Comparison of ENCODE assay signal across 6 cellular contexts in genomic region chr5:176389769-176390123, GRCh38. TPM values are rescaled to one million over a fixed set of nuclear protein-coding genes. Genes with fewer than 3 reads are reported as not detected.
DNase-seq lines count a peak whose midpoint lies in the region; ATAC-seq and TF ChIP-seq lines count a peak whose summit lies in the region.
"Not testable (repeated sequence)": the region's sequence is repeated elsewhere in the genome, so short reads cannot be mapped to it uniquely, and the experiment has no call there.

No MANE protein-coding gene starts in this region.

- H3K27ac ChIP-seq in endodermal cell (ENCODE audit: low read depth, low read length) = not testable (repeated sequence)
- H3K27ac ChIP-seq in lung (ENCODE audit: low read depth in 1 of 2, low read length in 1 of 2) = peak overlapping the region; percentile 65 to 95

- H3K9me3 Mint-ChIP-seq in activated T-helper 17 cell treated with anti-CD3 and anti-CD28 coated beads, Interleukin-2, amount 50 U/mL, for 72 hours; endodermal cell: not testable (repeated sequence)

- H3K4me3 Mint-ChIP-seq in activated T-helper 17 cell treated with anti-CD3 and anti-CD28 coated beads, Interleukin-2, amount 50 U/mL, for 72 hours = peak overlapping the region; percentile 98
- peak overlapping the region; percentile 87 for H3K4me3 Mint-ChIP-seq in endodermal cell

- H3K27ac Mint-ChIP-seq in activated T-helper 17 cell treated with anti-CD3 and anti-CD28 coated beads, Interleukin-2, amount 50 U/mL, for 72 hours = peak overlapping the region; percentile 99
- H3K27ac Mint-ChIP-seq in endodermal cell = peak overlapping the region; percentile 100

- peaks cover 55% of the 10 kb centered on the region for H3K36me3 ChIP-seq in endodermal cell (ENCODE audit: control insufficient read depth, insufficient read depth, low read length)
- H3K36me3 ChIP-seq in lung (ENCODE audit: control insufficient read depth in 2 of 2, insufficient read depth in 2 of 2, low read length in 2 of 2) = peaks cover 11 to 28% of the 10 kb centered on the region in 2 donors
- peaks cover 55% of the 10 kb centered on the region for H3K36me3 ChIP-seq in skeletal muscle satellite cell (ENCODE audit: insufficient read depth, low read length)

- DNase-seq in AG10803 (ENCODE audit: low read depth); LNCaP clone FGC (ENCODE audit: low read depth); endodermal cell; lung (ENCODE audit: low spot score): not testable (repeated sequence)

- H3K4me3 ChIP-seq in AG10803 (ENCODE audit: low read length) (peak overlapping the region; percentile 97), LNCaP clone FGC (ENCODE audit: low read depth, low read length) (peak overlapping the region; percentile 94), endodermal cell (ENCODE audit: low read length) (peak overlapping the region; percentile 99), skeletal muscle satellite cell (ENCODE audit: low read length) (peak overlapping the region; percentile 93)
- not testable (repeated sequence) for H3K4me3 ChIP-seq in lung

- H3K9ac ChIP-seq in endodermal cell (ENCODE audit: extremely low read depth, low read length, poor library complexity, severe bottlenecking) = peak overlapping the region; percentile 91
- peak overlapping the region; percentile 96 for H3K9ac ChIP-seq in skeletal muscle satellite cell (ENCODE audit: low read depth, low read length)

- not testable (repeated sequence) for H3K27me3 ChIP-seq in endodermal cell (ENCODE audit: control insufficient read depth, insufficient read depth, low read length, poor library complexity, severe bottlenecking); lung (ENCODE audit: control insufficient read depth, insufficient read depth); skeletal muscle satellite cell (ENCODE audit: control insufficient read depth, insufficient read depth, low read length)

- not testable (repeated sequence) for H3K27me3 Mint-ChIP-seq in activated T-helper 17 cell treated with anti-CD3 and anti-CD28 coated beads, Interleukin-2, amount 50 U/mL, for 72 hours; endodermal cell (ENCODE audit: insufficient read depth)

- peaks cover 14% of the 10 kb centered on the region for H3K4me1 Mint-ChIP-seq in activated T-helper 17 cell treated with anti-CD3 and anti-CD28 coated beads, Interleukin-2, amount 50 U/mL, for 72 hours
- H3K4me1 Mint-ChIP-seq in endodermal cell = peaks cover 12% of the 10 kb centered on the region

- ATAC-seq in activated T-helper 17 cell treated with anti-CD3 and anti-CD28 coated beads, Interleukin-2, amount 50 U/mL, for 72 hours (replicated peaks); lung (ENCODE audit: insufficient read depth, low FRiP score): not testable (repeated sequence)

- not testable (repeated sequence) for H3K4me1 ChIP-seq in endodermal cell (ENCODE audit: control insufficient read depth, insufficient read depth, low read length); lung (ENCODE audit: control insufficient read depth in 2 of 2, insufficient read depth in 2 of 2, low read length in 2 of 2)
- peaks cover 20% of the 10 kb centered on the region for H3K4me1 ChIP-seq in skeletal muscle satellite cell (ENCODE audit: control insufficient read depth, insufficient read depth, low read length)

- peaks cover 79% of the 10 kb centered on the region for H3K36me3 Mint-ChIP-seq in activated T-helper 17 cell treated with anti-CD3 and anti-CD28 coated beads, Interleukin-2, amount 50 U/mL, for 72 hours (ENCODE audit: low read depth)
- H3K36me3 Mint-ChIP-seq in endodermal cell (ENCODE audit: low read depth) = peaks cover 25% of the 10 kb centered on the region

- not testable (repeated sequence) for H3K9me3 ChIP-seq in endodermal cell (ENCODE audit: control insufficient read depth, low read length); lung (ENCODE audit: control insufficient read depth in 2 of 2, insufficient read depth in 1 of 2, low read length in 1 of 2); skeletal muscle satellite cell (replicated peaks; ENCODE audit: low read length)

- peak overlapping the region; percentile 96 for H3K4me2 ChIP-seq in skeletal muscle satellite cell (ENCODE audit: low read length)

- TF ChIP-seq CTCF in AG10803 (conservative IDR thresholded peaks at IDR 0.05; ENCODE audit: low read length); LNCaP clone FGC (IDR thresholded peaks at IDR 0.05; ENCODE audit: control insufficient read depth, extremely low read depth, insufficient read depth); endodermal cell (conservative IDR thresholded peaks at IDR 0.05); lung (IDR thresholded peaks at IDR 0.05; ENCODE audit: control extremely low read depth, extremely low read depth): not testable (repeated sequence)

- 80 to 91% methylated on average over 5 to 13 of the region's 13 CpGs for WGBS in endodermal cell (ENCODE audit: insufficient coverage in 1 of 2, insufficient read length in 1 of 2), 2 experiments
- 82 to 84% methylated on average over 13 of the region's 13 CpGs for whole genome bisulfite sequencing in lung, 2 donors

RNA-seq across cellular contexts. Expression of gene HIGD2A, which starts 1.2 kb away (rescaled TPM):
- total RNA-seq in activated T-helper 17 cell treated with anti-CD3 and anti-CD28 coated beads, Interleukin-2, amount 50 U/mL, for 72 hours = 100 to 1,000 TPM; 114 to 120 TPM
- total RNA-seq in endodermal cell = 100 to 1,000 TPM; 101 to 102 TPM
- polyA plus RNA-seq in endodermal cell (2013, experiment 1 of 2) = 139 TPM
- polyA plus RNA-seq in endodermal cell (2013, experiment 2 of 2) = 127 TPM
- 100 to 1,000 TPM in 1 of 2 donors, 10 to 100 TPM in 1; 71.2 to 101 TPM for total RNA-seq in lung
- polyA plus RNA-seq in lung = 100 to 1,000 TPM; 115 to 190 TPM
- 28.9 and 39.5 TPM in 2 replicates for total RNA-seq in skeletal muscle satellite cell (2012; rRNA removed)

RNA-seq across cellular contexts. Expression of gene NOP16, which starts 1.3 kb away (rescaled TPM):
- total RNA-seq in activated T-helper 17 cell treated with anti-CD3 and anti-CD28 coated beads, Interleukin-2, amount 50 U/mL, for 72 hours = 10 to 100 TPM; 37.6 to 99.0 TPM
- total RNA-seq in endodermal cell (10 to 100 TPM; 18.6 to 31.3 TPM), lung (10 to 100 TPM in 1 of 2 donors, 1 to 10 TPM in 1; 5.0 to 28.5 TPM)
- polyA plus RNA-seq in endodermal cell (2013, experiment 1 of 2) = 19.3 TPM
- 19.2 TPM for polyA plus RNA-seq in endodermal cell (2013, experiment 2 of 2)
- polyA plus RNA-seq in lung = 10 to 100 TPM; 44.4 to 52.1 TPM
- total RNA-seq in skeletal muscle satellite cell (2012; rRNA removed) = 26.1 and 40.6 TPM in 2 replicates

RNA-seq across cellular contexts. Expression of gene ARL10, which starts 24.5 kb away (rescaled TPM):
- 10 to 100 TPM in 1 of 2 donors, 1 to 10 TPM in 1; 8.7 to 17.3 TPM for total RNA-seq in activated T-helper 17 cell treated with anti-CD3 and anti-CD28 coated beads, Interleukin-2, amount 50 U/mL, for 72 hours
- total RNA-seq in endodermal cell (10 to 100 TPM; 10.2 to 11.4 TPM), lung (10 to 100 TPM in 1 of 2 donors, 1 to 10 TPM in 1; 6.1 to 13.4 TPM)
- polyA plus RNA-seq in endodermal cell (2013, experiment 1 of 2) = 12.2 TPM
- 12.5 TPM for polyA plus RNA-seq in endodermal cell (2013, experiment 2 of 2)
- 1 to 10 TPM; 1.5 to 2.6 TPM for polyA plus RNA-seq in lung
- 8.9 and 11.8 TPM in 2 replicates for total RNA-seq in skeletal muscle satellite cell (2012; rRNA removed)

RNA-seq across cellular contexts. Expression of gene CLTB, which starts 26.6 kb away (rescaled TPM):
- total RNA-seq in activated T-helper 17 cell treated with anti-CD3 and anti-CD28 coated beads, Interleukin-2, amount 50 U/mL, for 72 hours = 10 to 100 TPM; 22.9 to 56.9 TPM
- total RNA-seq in endodermal cell (10 to 100 TPM; 40.9 to 49.7 TPM), lung (100 to 1,000 TPM in 1 of 2 donors, 10 to 100 TPM in 1; 33.2 to 123 TPM)
- polyA plus RNA-seq in endodermal cell (2013, experiment 1 of 2) = 32.9 TPM
- polyA plus RNA-seq in endodermal cell (2013, experiment 2 of 2) = 36.2 TPM
- polyA plus RNA-seq in lung = 100 to 1,000 TPM; 101 to 193 TPM
- 85.7 and 112 TPM in 2 replicates for total RNA-seq in skeletal muscle satellite cell (2012; rRNA removed)

RNA-seq across cellular contexts. Expression of gene KIAA1191, which starts 28.2 kb away (rescaled TPM):
- 10 to 100 TPM; 54.2 to 78.0 TPM for total RNA-seq in activated T-helper 17 cell treated with anti-CD3 and anti-CD28 coated beads, Interleukin-2, amount 50 U/mL, for 72 hours
- 100 to 1,000 TPM; 135 to 172 TPM for total RNA-seq in endodermal cell
- 137 TPM for polyA plus RNA-seq in endodermal cell (2013, experiment 1 of 2)
- 140 TPM for polyA plus RNA-seq in endodermal cell (2013, experiment 2 of 2)
- 10 to 100 TPM; 76.7 to 78.1 TPM for total RNA-seq in lung
- polyA plus RNA-seq in lung = 10 to 100 TPM; 41.0 to 47.0 TPM
- 56.8 and 72.1 TPM in 2 replicates for total RNA-seq in skeletal muscle satellite cell (2012; rRNA removed)
